ENCODE assay signal across 1 cellular context in genomic region chr1:197902454-197903195, GRCh38.
TF ChIP-seq lines count a peak whose summit lies in the region.

C1orf53 (plus strand) TSS chr1:197902630; CDS start chr1:197902650, 20 bp downstream.

TF ChIP-seq in HepG2, 621 proteins besides CTCF, POLR2A, EP300 and RAD21 (continued from another document and continues in another):
- TF ChIP-seq ZNF503 (CRISPR knock-in tag; IDR thresholded peaks at IDR 0.05) (no peak), TBL1XR1 (IDR thresholded peaks at IDR 0.05; ENCODE audit: borderline replicate concordance, low read length, partially characterized antibody) (no peak), PREB (CRISPR knock-in tag; IDR thresholded peaks at IDR 0.05) (0 out of 2 replicates have a peak, but pooled peaks have one; percentile 64), ZNF160 (CRISPR knock-in tag; IDR thresholded peaks at IDR 0.05) (peak; percentile 88; the same call in 1 of the 2 replicates), ZMYM4 (CRISPR knock-in tag; IDR thresholded peaks at IDR 0.05) (peak; percentile 97), NRL (CRISPR knock-in tag; IDR thresholded peaks at IDR 0.05; ENCODE audit: borderline replicate concordance) (0 out of 2 replicates have a peak, but pooled peaks have one; percentile 39), FLYWCH1 (CRISPR knock-in tag; IDR thresholded peaks at IDR 0.05) (peak; percentile 49; the same call in 1 of the 2 replicates), ONECUT2 (CRISPR knock-in tag; IDR thresholded peaks at IDR 0.05) (no peak), SNAPC2 (CRISPR knock-in tag; IDR thresholded peaks at IDR 0.05) (peak; percentile 75; the same call in 1 of the 2 replicates), SP4 (CRISPR knock-in tag; IDR thresholded peaks at IDR 0.05) (peak; percentile 83), JARID2 (CRISPR knock-in tag; IDR thresholded peaks at IDR 0.05; ENCODE audit: insufficient replicate concordance) (no peak), DNMT3B (CRISPR knock-in tag; conservative IDR thresholded peaks at IDR 0.05) (no peak), ZNF609 (CRISPR knock-in tag; IDR thresholded peaks at IDR 0.05; ENCODE audit: borderline replicate concordance) (peak; percentile 49; the same call in 1 of the 2 replicates), ZFAT (CRISPR knock-in tag; conservative IDR thresholded peaks at IDR 0.05) (no peak), ARID4A (CRISPR knock-in tag; IDR thresholded peaks at IDR 0.05; ENCODE audit: borderline replicate concordance) (peak; percentile 85; the same call in 1 of the 2 replicates), NFKB2 (CRISPR knock-in tag; IDR thresholded peaks at IDR 0.05; ENCODE audit: borderline replicate concordance) (peak; percentile 94; the same call in 1 of the 2 replicates), AGO2 (optimal IDR thresholded peaks at IDR 0.05; ENCODE audit: low read depth, low read length) (peak; percentile 82), ZFP37 (CRISPR knock-in tag; IDR thresholded peaks at IDR 0.05; ENCODE audit: borderline replicate concordance) (no peak), PHF8 (CRISPR knock-in tag; IDR thresholded peaks at IDR 0.05) (peak; percentile 98), CHD2 (IDR thresholded peaks at IDR 0.05; ENCODE audit: low read depth, low read length) (no peak)
- TF ChIP-seq, protein P1, sequence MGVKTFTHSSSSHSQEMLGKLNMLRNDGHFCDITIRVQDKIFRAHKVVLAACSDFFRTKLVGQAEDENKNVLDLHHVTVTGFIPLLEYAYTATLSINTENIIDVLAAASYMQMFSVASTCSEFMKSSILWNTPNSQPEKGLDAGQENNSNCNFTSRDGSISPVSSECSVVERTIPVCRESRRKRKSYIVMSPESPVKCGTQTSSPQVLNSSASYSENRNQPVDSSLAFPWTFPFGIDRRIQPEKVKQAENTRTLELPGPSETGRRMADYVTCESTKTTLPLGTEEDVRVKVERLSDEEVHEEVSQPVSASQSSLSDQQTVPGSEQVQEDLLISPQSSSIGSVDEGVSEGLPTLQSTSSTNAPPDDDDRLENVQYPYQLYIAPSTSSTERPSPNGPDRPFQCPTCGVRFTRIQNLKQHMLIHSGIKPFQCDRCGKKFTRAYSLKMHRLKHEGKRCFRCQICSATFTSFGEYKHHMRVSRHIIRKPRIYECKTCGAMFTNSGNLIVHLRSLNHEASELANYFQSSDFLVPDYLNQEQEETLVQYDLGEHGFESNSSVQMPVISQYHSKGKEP (CRISPR knock-in tag; IDR thresholded peaks at IDR 0.05) = peak; percentile 4; the same call in 1 of the 2 replicates
- TF ChIP-seq, protein P2, sequence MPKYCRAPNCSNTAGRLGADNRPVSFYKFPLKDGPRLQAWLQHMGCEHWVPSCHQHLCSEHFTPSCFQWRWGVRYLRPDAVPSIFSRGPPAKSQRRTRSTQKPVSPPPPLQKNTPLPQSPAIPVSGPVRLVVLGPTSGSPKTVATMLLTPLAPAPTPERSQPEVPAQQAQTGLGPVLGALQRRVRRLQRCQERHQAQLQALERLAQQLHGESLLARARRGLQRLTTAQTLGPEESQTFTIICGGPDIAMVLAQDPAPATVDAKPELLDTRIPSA (CRISPR knock-in tag; IDR thresholded peaks at IDR 0.05; ENCODE audit: borderline replicate concordance) = no peak
- TF ChIP-seq, protein P3, sequence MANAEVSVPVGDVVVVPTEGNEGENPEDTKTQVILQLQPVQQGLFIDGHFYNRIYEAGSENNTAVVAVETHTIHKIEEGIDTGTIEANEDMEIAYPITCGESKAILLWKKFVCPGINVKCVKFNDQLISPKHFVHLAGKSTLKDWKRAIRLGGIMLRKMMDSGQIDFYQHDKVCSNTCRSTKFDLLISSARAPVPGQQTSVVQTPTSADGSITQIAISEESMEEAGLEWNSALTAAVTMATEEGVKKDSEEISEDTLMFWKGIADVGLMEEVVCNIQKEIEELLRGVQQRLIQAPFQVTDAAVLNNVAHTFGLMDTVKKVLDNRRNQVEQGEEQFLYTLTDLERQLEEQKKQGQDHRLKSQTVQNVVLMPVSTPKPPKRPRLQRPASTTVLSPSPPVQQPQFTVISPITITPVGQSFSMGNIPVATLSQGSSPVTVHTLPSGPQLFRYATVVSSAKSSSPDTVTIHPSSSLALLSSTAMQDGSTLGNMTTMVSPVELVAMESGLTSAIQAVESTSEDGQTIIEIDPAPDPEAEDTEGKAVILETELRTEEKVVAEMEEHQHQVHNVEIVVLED (CRISPR knock-in tag; IDR thresholded peaks at IDR 0.05; ENCODE audit: borderline replicate concordance) = peak; percentile 79
- TF ChIP-seq, protein P4, sequence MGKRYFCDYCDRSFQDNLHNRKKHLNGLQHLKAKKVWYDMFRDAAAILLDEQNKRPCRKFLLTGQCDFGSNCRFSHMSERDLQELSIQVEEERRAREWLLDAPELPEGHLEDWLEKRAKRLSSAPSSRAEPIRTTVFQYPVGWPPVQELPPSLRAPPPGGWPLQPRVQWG (CRISPR knock-in tag; IDR thresholded peaks at IDR 0.05; ENCODE audit: borderline replicate concordance, low read depth) = no peak
- TF ChIP-seq, protein P5, sequence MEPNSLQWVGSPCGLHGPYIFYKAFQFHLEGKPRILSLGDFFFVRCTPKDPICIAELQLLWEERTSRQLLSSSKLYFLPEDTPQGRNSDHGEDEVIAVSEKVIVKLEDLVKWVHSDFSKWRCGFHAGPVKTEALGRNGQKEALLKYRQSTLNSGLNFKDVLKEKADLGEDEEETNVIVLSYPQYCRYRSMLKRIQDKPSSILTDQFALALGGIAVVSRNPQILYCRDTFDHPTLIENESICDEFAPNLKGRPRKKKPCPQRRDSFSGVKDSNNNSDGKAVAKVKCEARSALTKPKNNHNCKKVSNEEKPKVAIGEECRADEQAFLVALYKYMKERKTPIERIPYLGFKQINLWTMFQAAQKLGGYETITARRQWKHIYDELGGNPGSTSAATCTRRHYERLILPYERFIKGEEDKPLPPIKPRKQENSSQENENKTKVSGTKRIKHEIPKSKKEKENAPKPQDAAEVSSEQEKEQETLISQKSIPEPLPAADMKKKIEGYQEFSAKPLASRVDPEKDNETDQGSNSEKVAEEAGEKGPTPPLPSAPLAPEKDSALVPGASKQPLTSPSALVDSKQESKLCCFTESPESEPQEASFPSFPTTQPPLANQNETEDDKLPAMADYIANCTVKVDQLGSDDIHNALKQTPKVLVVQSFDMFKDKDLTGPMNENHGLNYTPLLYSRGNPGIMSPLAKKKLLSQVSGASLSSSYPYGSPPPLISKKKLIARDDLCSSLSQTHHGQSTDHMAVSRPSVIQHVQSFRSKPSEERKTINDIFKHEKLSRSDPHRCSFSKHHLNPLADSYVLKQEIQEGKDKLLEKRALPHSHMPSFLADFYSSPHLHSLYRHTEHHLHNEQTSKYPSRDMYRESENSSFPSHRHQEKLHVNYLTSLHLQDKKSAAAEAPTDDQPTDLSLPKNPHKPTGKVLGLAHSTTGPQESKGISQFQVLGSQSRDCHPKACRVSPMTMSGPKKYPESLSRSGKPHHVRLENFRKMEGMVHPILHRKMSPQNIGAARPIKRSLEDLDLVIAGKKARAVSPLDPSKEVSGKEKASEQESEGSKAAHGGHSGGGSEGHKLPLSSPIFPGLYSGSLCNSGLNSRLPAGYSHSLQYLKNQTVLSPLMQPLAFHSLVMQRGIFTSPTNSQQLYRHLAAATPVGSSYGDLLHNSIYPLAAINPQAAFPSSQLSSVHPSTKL (CRISPR knock-in tag; IDR thresholded peaks at IDR 0.05) = peak; percentile 60; the same call in 1 of the 2 replicates
- TF ChIP-seq, protein P6, sequence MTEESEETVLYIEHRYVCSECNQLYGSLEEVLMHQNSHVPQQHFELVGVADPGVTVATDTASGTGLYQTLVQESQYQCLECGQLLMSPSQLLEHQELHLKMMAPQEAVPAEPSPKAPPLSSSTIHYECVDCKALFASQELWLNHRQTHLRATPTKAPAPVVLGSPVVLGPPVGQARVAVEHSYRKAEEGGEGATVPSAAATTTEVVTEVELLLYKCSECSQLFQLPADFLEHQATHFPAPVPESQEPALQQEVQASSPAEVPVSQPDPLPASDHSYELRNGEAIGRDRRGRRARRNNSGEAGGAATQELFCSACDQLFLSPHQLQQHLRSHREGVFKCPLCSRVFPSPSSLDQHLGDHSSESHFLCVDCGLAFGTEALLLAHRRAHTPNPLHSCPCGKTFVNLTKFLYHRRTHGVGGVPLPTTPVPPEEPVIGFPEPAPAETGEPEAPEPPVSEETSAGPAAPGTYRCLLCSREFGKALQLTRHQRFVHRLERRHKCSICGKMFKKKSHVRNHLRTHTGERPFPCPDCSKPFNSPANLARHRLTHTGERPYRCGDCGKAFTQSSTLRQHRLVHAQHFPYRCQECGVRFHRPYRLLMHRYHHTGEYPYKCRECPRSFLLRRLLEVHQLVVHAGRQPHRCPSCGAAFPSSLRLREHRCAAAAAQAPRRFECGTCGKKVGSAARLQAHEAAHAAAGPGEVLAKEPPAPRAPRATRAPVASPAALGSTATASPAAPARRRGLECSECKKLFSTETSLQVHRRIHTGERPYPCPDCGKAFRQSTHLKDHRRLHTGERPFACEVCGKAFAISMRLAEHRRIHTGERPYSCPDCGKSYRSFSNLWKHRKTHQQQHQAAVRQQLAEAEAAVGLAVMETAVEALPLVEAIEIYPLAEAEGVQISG (CRISPR knock-in tag; IDR thresholded peaks at IDR 0.05) = peak; percentile 79
